ENCODE assay signal across 1 cellular context in genomic region chr16:65884018-65884417, GRCh38.
TF ChIP-seq lines count a peak whose summit lies in the region.

No MANE protein-coding gene starts in this region.

TF ChIP-seq in GM23338, 12 proteins besides CTCF, POLR2A, EP300 and RAD21 (continued from another document):
- TF ChIP-seq, protein P1, sequence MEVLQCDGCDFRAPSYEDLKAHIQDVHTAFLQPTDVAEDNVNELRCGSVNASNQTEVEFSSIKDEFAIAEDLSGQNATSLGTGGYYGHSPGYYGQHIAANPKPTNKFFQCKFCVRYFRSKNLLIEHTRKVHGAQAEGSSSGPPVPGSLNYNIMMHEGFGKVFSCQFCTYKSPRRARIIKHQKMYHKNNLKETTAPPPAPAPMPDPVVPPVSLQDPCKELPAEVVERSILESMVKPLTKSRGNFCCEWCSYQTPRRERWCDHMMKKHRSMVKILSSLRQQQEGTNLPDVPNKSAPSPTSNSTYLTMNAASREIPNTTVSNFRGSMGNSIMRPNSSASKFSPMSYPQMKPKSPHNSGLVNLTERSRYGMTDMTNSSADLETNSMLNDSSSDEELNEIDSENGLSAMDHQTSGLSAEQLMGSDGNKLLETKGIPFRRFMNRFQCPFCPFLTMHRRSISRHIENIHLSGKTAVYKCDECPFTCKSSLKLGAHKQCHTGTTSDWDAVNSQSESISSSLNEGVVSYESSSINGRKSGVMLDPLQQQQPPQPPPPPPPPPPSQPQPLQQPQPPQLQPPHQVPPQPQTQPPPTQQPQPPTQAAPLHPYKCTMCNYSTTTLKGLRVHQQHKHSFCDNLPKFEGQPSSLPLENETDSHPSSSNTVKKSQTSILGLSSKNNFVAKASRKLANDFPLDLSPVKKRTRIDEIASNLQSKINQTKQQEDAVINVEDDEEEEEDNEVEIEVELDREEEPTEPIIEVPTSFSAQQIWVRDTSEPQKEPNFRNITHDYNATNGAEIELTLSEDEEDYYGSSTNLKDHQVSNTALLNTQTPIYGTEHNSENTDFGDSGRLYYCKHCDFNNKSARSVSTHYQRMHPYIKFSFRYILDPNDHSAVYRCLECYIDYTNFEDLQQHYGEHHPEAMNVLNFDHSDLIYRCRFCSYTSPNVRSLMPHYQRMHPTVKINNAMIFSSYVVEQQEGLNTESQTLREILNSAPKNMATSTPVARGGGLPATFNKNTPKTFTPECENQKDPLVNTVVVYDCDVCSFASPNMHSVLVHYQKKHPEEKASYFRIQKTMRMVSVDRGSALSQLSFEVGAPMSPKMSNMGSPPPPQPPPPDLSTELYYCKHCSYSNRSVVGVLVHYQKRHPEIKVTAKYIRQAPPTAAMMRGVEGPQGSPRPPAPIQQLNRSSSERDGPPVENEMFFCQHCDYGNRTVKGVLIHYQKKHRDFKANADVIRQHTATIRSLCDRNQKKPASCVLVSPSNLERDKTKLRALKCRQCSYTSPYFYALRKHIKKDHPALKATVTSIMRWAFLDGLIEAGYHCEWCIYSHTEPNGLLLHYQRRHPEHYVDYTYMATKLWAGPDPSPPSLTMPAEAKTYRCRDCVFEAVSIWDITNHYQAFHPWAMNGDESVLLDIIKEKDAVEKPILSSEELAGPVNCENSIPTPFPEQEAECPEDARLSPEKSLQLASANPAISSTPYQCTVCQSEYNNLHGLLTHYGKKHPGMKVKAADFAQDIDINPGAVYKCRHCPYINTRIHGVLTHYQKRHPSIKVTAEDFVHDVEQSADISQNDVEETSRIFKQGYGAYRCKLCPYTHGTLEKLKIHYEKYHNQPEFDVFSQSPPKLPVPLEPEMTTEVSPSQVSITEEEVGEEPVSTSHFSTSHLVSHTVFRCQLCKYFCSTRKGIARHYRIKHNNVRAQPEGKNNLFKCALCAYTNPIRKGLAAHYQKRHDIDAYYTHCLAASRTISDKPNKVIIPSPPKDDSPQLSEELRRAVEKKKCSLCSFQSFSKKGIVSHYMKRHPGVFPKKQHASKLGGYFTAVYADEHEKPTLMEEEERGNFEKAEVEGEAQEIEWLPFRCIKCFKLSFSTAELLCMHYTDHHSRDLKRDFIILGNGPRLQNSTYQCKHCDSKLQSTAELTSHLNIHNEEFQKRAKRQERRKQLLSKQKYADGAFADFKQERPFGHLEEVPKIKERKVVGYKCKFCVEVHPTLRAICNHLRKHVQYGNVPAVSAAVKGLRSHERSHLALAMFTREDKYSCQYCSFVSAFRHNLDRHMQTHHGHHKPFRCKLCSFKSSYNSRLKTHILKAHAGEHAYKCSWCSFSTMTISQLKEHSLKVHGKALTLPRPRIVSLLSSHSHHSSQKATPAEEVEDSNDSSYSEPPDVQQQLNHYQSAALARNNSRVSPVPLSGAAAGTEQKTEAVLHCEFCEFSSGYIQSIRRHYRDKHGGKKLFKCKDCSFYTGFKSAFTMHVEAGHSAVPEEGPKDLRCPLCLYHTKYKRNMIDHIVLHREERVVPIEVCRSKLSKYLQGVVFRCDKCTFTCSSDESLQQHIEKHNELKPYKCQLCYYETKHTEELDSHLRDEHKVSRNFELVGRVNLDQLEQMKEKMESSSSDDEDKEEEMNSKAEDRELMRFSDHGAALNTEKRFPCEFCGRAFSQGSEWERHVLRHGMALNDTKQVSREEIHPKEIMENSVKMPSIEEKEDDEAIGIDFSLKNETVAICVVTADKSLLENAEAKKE (CRISPR knock-in tag; IDR thresholded peaks at IDR 0.05): no peak
- TF ChIP-seq STAT1 (IDR thresholded peaks at IDR 0.05; ENCODE audit: unreplicated experiment) (no peak), NANOG (IDR thresholded peaks at IDR 0.05; ENCODE audit: borderline replicate concordance) (no peak), ZNF114 (CRISPR knock-in tag; IDR thresholded peaks at IDR 0.05) (no peak)
